8 cellular contexts compared by ENCODE assay signal in the genomic region with DNA sequence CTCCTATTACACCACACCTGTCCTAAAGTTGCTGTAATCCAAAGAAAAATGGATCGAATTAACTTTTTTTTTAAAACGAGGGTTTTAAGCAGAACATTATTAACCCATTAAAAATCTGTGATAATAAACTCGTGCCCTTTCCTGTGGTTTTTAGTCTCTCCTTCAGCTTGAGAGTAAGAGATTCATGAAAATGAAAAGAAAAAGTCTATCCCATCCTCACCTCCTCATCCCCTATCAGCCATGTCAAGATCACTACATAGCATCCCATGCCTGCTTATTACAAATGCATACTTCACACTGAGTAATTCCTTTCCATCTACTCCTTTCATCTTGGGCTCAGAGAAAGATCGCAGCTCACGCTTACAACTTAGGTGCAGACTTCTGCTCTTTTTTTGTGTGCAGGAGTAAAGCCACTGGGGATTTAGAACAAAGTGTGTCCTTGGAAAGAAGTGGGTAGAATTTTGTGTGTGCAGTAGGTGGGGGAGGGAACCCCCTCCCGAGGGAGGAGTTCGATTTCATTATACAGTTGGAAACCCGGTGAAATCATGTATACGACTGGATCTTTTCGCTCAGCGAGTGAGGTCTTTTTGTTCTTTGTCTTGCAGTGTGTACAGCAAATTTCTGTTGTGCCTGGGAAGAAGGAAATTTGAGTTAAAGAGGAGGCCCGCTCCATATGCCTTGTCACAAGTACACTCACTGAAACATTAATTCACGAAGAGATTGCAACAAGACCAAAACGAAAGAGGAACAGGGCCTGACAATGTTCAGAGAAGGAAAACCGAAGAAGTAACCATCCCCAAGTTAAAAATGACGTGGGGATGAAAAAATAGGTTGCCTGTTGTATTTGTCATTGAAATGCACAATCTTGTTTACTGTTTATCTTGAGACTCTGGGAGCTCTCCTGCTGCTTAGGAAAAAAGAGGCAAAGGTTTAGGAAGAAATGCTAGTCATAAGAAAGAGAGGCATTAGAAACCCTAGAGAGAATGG.
DNase-seq lines count a peak whose midpoint lies in the region; ATAC-seq, FAIRE-seq and TF ChIP-seq lines count a peak whose summit lies in the region.

No MANE protein-coding gene starts in this region.

- H3K9ac ChIP-seq in neural progenitor cell, result no peak overlapping the region

- H2AFZ ChIP-seq in GM23338 (peak overlapping the region; percentile 8; the same call in 1 of the 2 replicates), neural progenitor cell (replicated peaks) (peak overlapping the region; percentile 69)

- FAIRE-seq in G401.6 (lab: Jason Lieb, UNC) (peak; percentile 66), bronchial epithelial cell (lab: Jason Lieb, UNC) (no peak)

- H3K27me3 ChIP-seq in GM23338 (ENCODE audit: insufficient read depth) (no peaks in the 10 kb centered on the region), bronchial epithelial cell (ENCODE audit: control insufficient read depth, insufficient read depth, low read length) (no peaks in the 10 kb centered on the region), neural progenitor cell (no peaks in the 10 kb centered on the region), MG63 (no peaks in the 10 kb centered on the region)

- no peaks in the 10 kb centered on the region for H3K9me3 Mint-ChIP-seq in GM23338
- H3K9me3 Mint-ChIP-seq in neural progenitor cell, result no peaks in the 10 kb centered on the region

- peak overlapping the region; percentile 95 for H3K27ac ChIP-seq in GM23338 (ENCODE audit: low read depth)
- peak overlapping the region; percentile 22 for H3K27ac ChIP-seq in neural progenitor cell

- peak; percentile 44 for ATAC-seq in GM23338

- H3K9me3 ChIP-seq in neural progenitor cell (ENCODE audit: low read depth) (no peaks in the 10 kb centered on the region), MG63 (no peaks in the 10 kb centered on the region)

- H3K79me2 ChIP-seq in GM23338 (replicated peaks; ENCODE audit: insufficient read depth) (no peaks in the 10 kb centered on the region), neural progenitor cell (ENCODE audit: low read depth) (no peaks in the 10 kb centered on the region)

- peak overlapping the region; percentile 89 for H3K27ac Mint-ChIP-seq in GM23338
- H3K27ac Mint-ChIP-seq in neural progenitor cell, result peak overlapping the region; percentile 99

- peaks cover 68% of the 10 kb centered on the region for H3K4me1 ChIP-seq in GM23338 (ENCODE audit: insufficient read depth)
- H3K4me1 ChIP-seq in neural progenitor cell, result peaks cover 61% of the 10 kb centered on the region

- TF ChIP-seq CTCF in GM23338 (conservative IDR thresholded peaks at IDR 0.05; ENCODE audit: low read depth in 2 of 2) (no peak), bronchial epithelial cell (IDR thresholded peaks at IDR 0.05; ENCODE audit: insufficient read depth, low read length, severe bottlenecking) (no peak), neural progenitor cell (IDR thresholded peaks at IDR 0.05) (no peak)

- DNase-seq in GM23338 (ENCODE audit: low spot score) (no peak), NCI-H2227 (lab: John Stamatoyannopoulos, UW; ENCODE audit: unreplicated experiment) (peak; percentile 66), bronchial epithelial cell (ENCODE audit: low read depth) (peak; percentile 63), neural progenitor cell (ENCODE audit: low spot score) (no peak), SHP77 treated with DMSO at 0.1 percent for 48 hours (lab: John Stamatoyannopoulos, UW) (no peak), MG63 (no peak)
- no peak for DNase-seq in central memory CD4-positive, alpha-beta T cell

- peaks cover 68% of the 10 kb centered on the region for H3K4me1 Mint-ChIP-seq in GM23338
- H3K4me1 Mint-ChIP-seq in neural progenitor cell, result peaks cover 69% of the 10 kb centered on the region

- H3K36me3 ChIP-seq in GM23338 (ENCODE audit: insufficient read depth) (no peaks in the 10 kb centered on the region), bronchial epithelial cell (ENCODE audit: control insufficient read depth, insufficient read depth, low read length) (no peaks in the 10 kb centered on the region), neural progenitor cell (no peaks in the 10 kb centered on the region), MG63 (no peaks in the 10 kb centered on the region)

- H3K27me3 Mint-ChIP-seq in GM23338 (ENCODE audit: insufficient read depth, low read depth, poor library complexity) (peaks cover 11% of the 10 kb centered on the region), neural progenitor cell (ENCODE audit: insufficient read depth, low read depth) (peaks cover 2% of the 10 kb centered on the region)

- no peaks in the 10 kb centered on the region for H3K36me3 Mint-ChIP-seq in GM23338 (ENCODE audit: low read depth)
- H3K36me3 Mint-ChIP-seq in neural progenitor cell, result no peaks in the 10 kb centered on the region

- no peaks in the 10 kb centered on the region for H4K20me1 ChIP-seq in GM23338 (replicated peaks; ENCODE audit: insufficient read depth)
- H4K20me1 ChIP-seq in neural progenitor cell (ENCODE audit: low read depth), result no peaks in the 10 kb centered on the region

- peak overlapping the region; percentile 65 for H3K4me2 ChIP-seq in GM23338
- H3K4me2 ChIP-seq in neural progenitor cell, result peak overlapping the region; percentile 52

- H3K4me3 Mint-ChIP-seq in GM23338, result peak overlapping the region; percentile 38
- peak overlapping the region; percentile 79 for H3K4me3 Mint-ChIP-seq in neural progenitor cell

- H3F3A ChIP-seq in GM23338 (replicated peaks; ENCODE audit: low read depth) (no peaks in the 10 kb centered on the region), neural progenitor cell (ENCODE audit: low read depth) (peaks cover 64% of the 10 kb centered on the region)

- no peaks in the 10 kb centered on the region for H3K9me2 ChIP-seq in GM23338 (ENCODE audit: insufficient read depth)

- H3K4me3 ChIP-seq in GM23338, result peak overlapping the region; percentile 23
- H3K4me3 ChIP-seq in bronchial epithelial cell (ENCODE audit: low read depth, low read length), result peak overlapping the region; percentile 10
- no peak overlapping the region for H3K4me3 ChIP-seq in neural progenitor cell
- H3K4me3 ChIP-seq in MG63, result no peak overlapping the region

TF ChIP-seq in GM23338, 12 proteins besides CTCF, POLR2A, EP300 and RAD21 (continues in another document):
- TF ChIP-seq ZNF331 (CRISPR knock-in tag; IDR thresholded peaks at IDR 0.05; ENCODE audit: low read depth) (no peak), ZNF114 (CRISPR knock-in tag; IDR thresholded peaks at IDR 0.05) (no peak)
- TF ChIP-seq, protein P1, sequence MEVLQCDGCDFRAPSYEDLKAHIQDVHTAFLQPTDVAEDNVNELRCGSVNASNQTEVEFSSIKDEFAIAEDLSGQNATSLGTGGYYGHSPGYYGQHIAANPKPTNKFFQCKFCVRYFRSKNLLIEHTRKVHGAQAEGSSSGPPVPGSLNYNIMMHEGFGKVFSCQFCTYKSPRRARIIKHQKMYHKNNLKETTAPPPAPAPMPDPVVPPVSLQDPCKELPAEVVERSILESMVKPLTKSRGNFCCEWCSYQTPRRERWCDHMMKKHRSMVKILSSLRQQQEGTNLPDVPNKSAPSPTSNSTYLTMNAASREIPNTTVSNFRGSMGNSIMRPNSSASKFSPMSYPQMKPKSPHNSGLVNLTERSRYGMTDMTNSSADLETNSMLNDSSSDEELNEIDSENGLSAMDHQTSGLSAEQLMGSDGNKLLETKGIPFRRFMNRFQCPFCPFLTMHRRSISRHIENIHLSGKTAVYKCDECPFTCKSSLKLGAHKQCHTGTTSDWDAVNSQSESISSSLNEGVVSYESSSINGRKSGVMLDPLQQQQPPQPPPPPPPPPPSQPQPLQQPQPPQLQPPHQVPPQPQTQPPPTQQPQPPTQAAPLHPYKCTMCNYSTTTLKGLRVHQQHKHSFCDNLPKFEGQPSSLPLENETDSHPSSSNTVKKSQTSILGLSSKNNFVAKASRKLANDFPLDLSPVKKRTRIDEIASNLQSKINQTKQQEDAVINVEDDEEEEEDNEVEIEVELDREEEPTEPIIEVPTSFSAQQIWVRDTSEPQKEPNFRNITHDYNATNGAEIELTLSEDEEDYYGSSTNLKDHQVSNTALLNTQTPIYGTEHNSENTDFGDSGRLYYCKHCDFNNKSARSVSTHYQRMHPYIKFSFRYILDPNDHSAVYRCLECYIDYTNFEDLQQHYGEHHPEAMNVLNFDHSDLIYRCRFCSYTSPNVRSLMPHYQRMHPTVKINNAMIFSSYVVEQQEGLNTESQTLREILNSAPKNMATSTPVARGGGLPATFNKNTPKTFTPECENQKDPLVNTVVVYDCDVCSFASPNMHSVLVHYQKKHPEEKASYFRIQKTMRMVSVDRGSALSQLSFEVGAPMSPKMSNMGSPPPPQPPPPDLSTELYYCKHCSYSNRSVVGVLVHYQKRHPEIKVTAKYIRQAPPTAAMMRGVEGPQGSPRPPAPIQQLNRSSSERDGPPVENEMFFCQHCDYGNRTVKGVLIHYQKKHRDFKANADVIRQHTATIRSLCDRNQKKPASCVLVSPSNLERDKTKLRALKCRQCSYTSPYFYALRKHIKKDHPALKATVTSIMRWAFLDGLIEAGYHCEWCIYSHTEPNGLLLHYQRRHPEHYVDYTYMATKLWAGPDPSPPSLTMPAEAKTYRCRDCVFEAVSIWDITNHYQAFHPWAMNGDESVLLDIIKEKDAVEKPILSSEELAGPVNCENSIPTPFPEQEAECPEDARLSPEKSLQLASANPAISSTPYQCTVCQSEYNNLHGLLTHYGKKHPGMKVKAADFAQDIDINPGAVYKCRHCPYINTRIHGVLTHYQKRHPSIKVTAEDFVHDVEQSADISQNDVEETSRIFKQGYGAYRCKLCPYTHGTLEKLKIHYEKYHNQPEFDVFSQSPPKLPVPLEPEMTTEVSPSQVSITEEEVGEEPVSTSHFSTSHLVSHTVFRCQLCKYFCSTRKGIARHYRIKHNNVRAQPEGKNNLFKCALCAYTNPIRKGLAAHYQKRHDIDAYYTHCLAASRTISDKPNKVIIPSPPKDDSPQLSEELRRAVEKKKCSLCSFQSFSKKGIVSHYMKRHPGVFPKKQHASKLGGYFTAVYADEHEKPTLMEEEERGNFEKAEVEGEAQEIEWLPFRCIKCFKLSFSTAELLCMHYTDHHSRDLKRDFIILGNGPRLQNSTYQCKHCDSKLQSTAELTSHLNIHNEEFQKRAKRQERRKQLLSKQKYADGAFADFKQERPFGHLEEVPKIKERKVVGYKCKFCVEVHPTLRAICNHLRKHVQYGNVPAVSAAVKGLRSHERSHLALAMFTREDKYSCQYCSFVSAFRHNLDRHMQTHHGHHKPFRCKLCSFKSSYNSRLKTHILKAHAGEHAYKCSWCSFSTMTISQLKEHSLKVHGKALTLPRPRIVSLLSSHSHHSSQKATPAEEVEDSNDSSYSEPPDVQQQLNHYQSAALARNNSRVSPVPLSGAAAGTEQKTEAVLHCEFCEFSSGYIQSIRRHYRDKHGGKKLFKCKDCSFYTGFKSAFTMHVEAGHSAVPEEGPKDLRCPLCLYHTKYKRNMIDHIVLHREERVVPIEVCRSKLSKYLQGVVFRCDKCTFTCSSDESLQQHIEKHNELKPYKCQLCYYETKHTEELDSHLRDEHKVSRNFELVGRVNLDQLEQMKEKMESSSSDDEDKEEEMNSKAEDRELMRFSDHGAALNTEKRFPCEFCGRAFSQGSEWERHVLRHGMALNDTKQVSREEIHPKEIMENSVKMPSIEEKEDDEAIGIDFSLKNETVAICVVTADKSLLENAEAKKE (CRISPR knock-in tag; IDR thresholded peaks at IDR 0.05), result no peak

Comparison
In these comparisons a context has a peak if more than half of its experiments do, and no peak if none do; other contexts are left out.
1. DNase-seq: peak in NCI-H2227 (single experiment) and bronchial epithelial cell (single experiment); none in GM23338 (single experiment), neural progenitor cell (single experiment), SHP77 treated with DMSO at 0.1 percent for 48 hours (single experiment), MG63 (single experiment) and central memory CD4-positive, alpha-beta T cell (single experiment).
2. H3K4me3 ChIP-seq: peak in GM23338 (single experiment) and bronchial epithelial cell (single experiment); none in neural progenitor cell (single experiment) and MG63 (single experiment).